11 cellular contexts compared by ENCODE assay signal in the genomic region with DNA sequence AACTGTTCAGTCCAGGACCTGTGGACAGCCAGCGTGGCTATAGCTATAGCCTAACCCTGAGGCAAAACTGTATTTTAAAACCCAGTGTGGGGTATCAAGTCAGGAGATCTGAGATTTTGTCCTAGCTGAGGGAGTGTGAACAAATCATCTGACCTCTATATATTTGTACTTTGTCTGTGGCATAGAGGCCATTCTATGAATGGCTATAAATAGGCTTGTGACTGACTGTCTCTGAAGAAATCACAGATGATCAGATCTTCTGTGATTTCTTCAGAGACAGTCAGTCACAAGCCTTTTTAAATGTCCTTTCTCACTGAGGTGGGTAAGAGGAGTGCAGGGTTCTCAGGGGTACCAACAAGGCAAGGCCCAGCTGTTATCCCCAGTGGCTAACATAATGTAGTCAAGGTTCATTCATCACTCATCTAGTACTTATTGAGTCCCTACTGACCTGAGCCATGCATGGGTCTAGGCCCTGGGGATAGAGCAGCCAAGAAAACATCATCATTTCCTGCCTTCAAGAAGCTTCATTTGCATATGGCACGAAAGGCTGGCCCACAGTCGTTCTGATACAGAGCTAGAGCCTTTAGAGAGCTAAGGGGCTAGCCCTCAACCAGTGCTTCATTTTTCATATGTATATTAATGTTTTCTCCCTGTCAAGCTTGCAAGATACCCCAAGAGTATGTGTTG. TPM values are rescaled to one million over a fixed set of nuclear protein-coding genes. Genes with fewer than 3 reads are reported as not detected.
A peak's percentile ranks its signal among the peaks of the same experiment; 100 is the strongest.
DNase-seq lines count a peak whose midpoint lies in the region; ATAC-seq, FAIRE-seq and TF ChIP-seq lines count a peak whose summit lies in the region.
"Had no signal": no experiment of that assay in that cellular context is flagged by ENCODE, and none has a peak within 500 bp of the region (broad histone marks: within the 10 kb centered on the region; RNA-seq: fewer than 3 reads in every experiment).

No MANE protein-coding gene starts in this region.

- H3K4me1 Mint-ChIP-seq in naive thymus-derived CD8-positive, alpha-beta T cell: no peaks in the 10 kb centered on the region
- H3K4me1 Mint-ChIP-seq in mesothelial cell of epicardium: peaks cover 4% of the 10 kb centered on the region

- H4K20me1 ChIP-seq in GM12878 (ENCODE audit: control insufficient read depth, insufficient read depth): no peaks in the 10 kb centered on the region

- H3K4me2 ChIP-seq in GM12878 (ENCODE audit: control insufficient read depth, insufficient read depth): no peak overlapping the region

- no peaks in the 10 kb centered on the region for H3K9me3 ChIP-seq in GM12878 (replicated peaks; ENCODE audit: control insufficient read depth, insufficient read depth, low read length)
- H3K9me3 ChIP-seq: SJCRH30 had no signal

- SMC1A ChIA-PET in GM12878 (lab: Charles Lee; ENCODE audit: uncharacterized antibody, unreplicated experiment): interaction anchor here (1.1 to 1.2 kb wide), 2 partner anchors 27 to 277 kb away, joined by 3 read pairs; no protein-coding TSS in a partner anchor

- no peaks in the 10 kb centered on the region for H3K27me3 ChIP-seq in GM12878 (replicated peaks in 1 of 2; ENCODE audit: control insufficient read depth in 2 of 2, insufficient read depth in 2 of 2, low read length in 1 of 2)
- H3K27me3 ChIP-seq: SJCRH30 had no signal

- no peaks in the 10 kb centered on the region for H3K36me3 ChIP-seq in GM12878 (ENCODE audit: control insufficient read depth in 2 of 2, insufficient read depth in 2 of 2, low read length in 1 of 2)
- H3K36me3 ChIP-seq: SJCRH30 had no signal

- 34% methylated on average over 3 of the region's 3 CpGs for WGBS in GM12878 (ENCODE audit: insufficient coverage, insufficient replicate concordance, low lambda C conversion rate, missing lambda C conversion rate)

- CTCF ChIA-PET in GM12878 (lab: Yijun Ruan, JAX): interaction anchor here (0.7 to 1.4 kb wide), 4 partner anchors 17 to 238 kb away, joined by 3 to 4 read pairs (median 3); no protein-coding TSS in a partner anchor

- RAD21 ChIA-PET in GM12878 (lab: Charles Lee; ENCODE audit: unreplicated experiment): interaction anchor here (1.1 kb wide), 1 partner anchor 28 kb away, joined by 3 read pairs; no protein-coding TSS in a partner anchor

- ATAC-seq in GM18511 (IDR thresholded peaks at IDR 0.05; ENCODE audit: unreplicated experiment): peak; percentile 85
- ATAC-seq in GM21367 (IDR thresholded peaks at IDR 0.05; ENCODE audit: unreplicated experiment): peak; percentile 85
- peak; percentile 88 for ATAC-seq in HG03103 (IDR thresholded peaks at IDR 0.05; ENCODE audit: low read depth, unreplicated experiment)
- peak; percentile 84 for ATAC-seq in GM12878
- ATAC-seq in naive thymus-derived CD8-positive, alpha-beta T cell: no peak

- in situ Hi-C loops in GM12878 (cut with MboI): no loop called here

- H3K9me3 Mint-ChIP-seq in naive thymus-derived CD8-positive, alpha-beta T cell: no peaks in the 10 kb centered on the region
- no peaks in the 10 kb centered on the region for H3K9me3 Mint-ChIP-seq in mesothelial cell of epicardium

- no peak overlapping the region for H3K27ac ChIP-seq in GM12878 (ENCODE audit: control insufficient read depth, insufficient read depth)
- H3K27ac ChIP-seq: SJCRH30 had no signal

- intact Hi-C loops in GM12878 (cut with micrococcal nuclease; ENCODE audit: unreplicated experiment): no loop called here

- H3K27me3 Mint-ChIP-seq in naive thymus-derived CD8-positive, alpha-beta T cell: peaks cover 0 to 3% (median 0%) of the 10 kb centered on the region in 5 donors
- no peaks in the 10 kb centered on the region for H3K27me3 Mint-ChIP-seq in mesothelial cell of epicardium (ENCODE audit: low read depth)

- H3K27ac Mint-ChIP-seq in naive thymus-derived CD8-positive, alpha-beta T cell: peak overlapping the region in 1 of 10 donors; percentile 15
- no peak overlapping the region for H3K27ac Mint-ChIP-seq in mesothelial cell of epicardium

- no peaks in the 10 kb centered on the region for H3K4me1 ChIP-seq in GM12878 (ENCODE audit: control insufficient read depth, insufficient read depth, low read length)

- POLR2A ChIA-PET in GM12878 (lab: Charles Lee): interaction anchor here (0.9 kb wide), 1 partner anchor 20 kb away, joined by 3 read pairs; no protein-coding TSS in a partner anchor
- POLR2A ChIA-PET in naive thymus-derived CD8-positive, alpha-beta T cell (lab: Charles Lee): interaction anchor here (0.6 kb wide), 1 partner anchor 26 kb away, joined by 3 read pairs; no protein-coding TSS in a partner anchor

- TF ChIP-seq EP300 in GM12878 (IDR thresholded peaks at IDR 0.05; ENCODE audit: borderline replicate concordance in 1 of 2, control insufficient read depth in 1 of 2, low read depth in 2 of 2, low read length in 2 of 2): no peak

- peak; percentile 68 for FAIRE-seq in GM12878 (lab: Jason Lieb, UNC)

- TF ChIP-seq CTCF in GM12878 (IDR thresholded peaks at IDR 0.05 in 2 of 3, conservative IDR thresholded peaks at IDR 0.05 in 1 of 3; ENCODE audit: control insufficient read depth in 2 of 3, extremely low read depth in 1 of 3, insufficient read depth in 1 of 3, low read depth in 3 of 3, low read length in 3 of 3) (no peak), mesothelial cell of epicardium (IDR thresholded peaks at IDR 0.05; ENCODE audit: unreplicated experiment) (no peak)

- no peak overlapping the region for H3K4me3 ChIP-seq in GM12878
- H3K4me3 ChIP-seq: SJCRH30 had no signal

- TF ChIP-seq RAD21 in GM12878 (IDR thresholded peaks at IDR 0.05; ENCODE audit: insufficient read depth, low read depth, low read length): no peak

- no peak for TF ChIP-seq POLR2A in GM12878 (IDR thresholded peaks at IDR 0.05; ENCODE audit: low read depth, low read length)

- BruUV-seq in GM12878 (replicated peaks; lab: Mats Ljungman, UMichigan): no TSS peak

- H3K9ac ChIP-seq in GM12878 (ENCODE audit: control insufficient read depth, insufficient read depth, low read length): no peak overlapping the region

- H3K4me3 Mint-ChIP-seq in naive thymus-derived CD8-positive, alpha-beta T cell: no peak overlapping the region
- no peak overlapping the region for H3K4me3 Mint-ChIP-seq in mesothelial cell of epicardium

- H3K79me2 ChIP-seq in GM12878 (ENCODE audit: control insufficient read depth, insufficient read depth, low read length): no peaks in the 10 kb centered on the region

- peaks cover 0 to 6% (median 0%) of the 10 kb centered on the region in 3 donors for H3K36me3 Mint-ChIP-seq in naive thymus-derived CD8-positive, alpha-beta T cell
- no peaks in the 10 kb centered on the region for H3K36me3 Mint-ChIP-seq in mesothelial cell of epicardium

- H2AFZ ChIP-seq in GM12878 (ENCODE audit: control insufficient read depth, low read depth, low read length): no peak overlapping the region

- DNase-seq in GM12878 (ENCODE audit: low read depth, low spot score) (no peak), Ammon's horn (ENCODE audit: low spot score) (no peak), mesothelial cell of epicardium (ENCODE audit: low spot score in 2 of 2, unreplicated experiment in 2 of 2) (no peak), hippocampal formation (lab: John Stamatoyannopoulos, UW) (no peak)
- no peak for DNase-seq in naive thymus-derived CD8-positive, alpha-beta T cell
- DNase-seq: activated CD8-positive, alpha-beta memory T cell treated with anti-CD3 and anti-CD28 coated beads, Interleukin-2, amount 50 U/mL, for 48 hours; stimulated activated naive CD4-positive, alpha-beta T cell treated with Interleukin-2 at 50 U/mL for 16 hours had no signal

TF ChIP-seq in GM12878, 131 proteins besides CTCF, POLR2A, EP300 and RAD21:
- TF ChIP-seq POU2F2 (IDR thresholded peaks at IDR 0.05; ENCODE audit: borderline replicate concordance, low read depth, low read length) (peak; percentile 81; the same call in 2 of the 3 replicates), ZNF24 (IDR thresholded peaks at IDR 0.05) (no peak)

RNA-seq across cellular contexts. Expression of a gene that starts 53.3 kb away (rescaled TPM):
- 60.0 and 68.9 TPM in 2 replicates for total RNA-seq in GM12878 (2013; cell fraction: nucleolus; rRNA removed)
- 17.8 and 23.4 TPM in 2 replicates for total RNA-seq in GM12878 (2014; rRNA removed)
- total RNA-seq in GM12878 (2014; rRNA removed; fragmentation: Illumina TruSeq; extraction: Trizol): 21.5 TPM in 2 replicates
- total RNA-seq in GM12878 (2021): 13.8 and 14.8 TPM in 2 replicates
- 12.8 TPM for polyA plus RNA-seq in GM12878 (2011; ENCODE audit: low read depth)
- 13.5 and 17.2 TPM in 2 replicates for polyA plus RNA-seq in GM12878 (2011; rRNA removed)
- 5.4 and 9.3 TPM in 2 replicates for polyA plus RNA-seq in GM12878 (2011; cell fraction: cytosol; rRNA removed)
- 12.0 and 17.3 TPM in 2 replicates for polyA plus RNA-seq in GM12878 (2011; cell fraction: nucleus; rRNA removed)
- polyA plus RNA-seq in GM12878 (2012): 16.9 and 22.4 TPM in 2 replicates
- polyA plus RNA-seq in GM12878 (2014; fragmentation: Illumina TruSeq; extraction: Trizol): 17.8 and 22.1 TPM in 2 replicates
- 1 to 10 TPM; 3.2 to 3.3 TPM for polyA plus RNA-seq in GM12878 (2014; fragmentation: Nextera tagmentation; extraction: Ambion mirVana)
- 7.6 and 9.3 TPM in 2 replicates for polyA plus RNA-seq in GM12878 (2014; rRNA removed)
- polyA plus RNA-seq in GM12878 (2016; fragmentation: Nextera tagmentation; extraction: Ambion mirVana): 1 to 10 TPM; 6.1 to 7.9 TPM
- polyA minus RNA-seq in GM12878 (2011; rRNA and poly(A)+ RNA removed): 17.3 and 21.8 TPM in 2 replicates
- polyA minus RNA-seq in GM12878 (2011; cell fraction: cytosol; rRNA and poly(A)+ RNA removed): 6.5 and 7.7 TPM in 2 replicates
- 41.8 and 42.7 TPM in 2 replicates for polyA minus RNA-seq in GM12878 (2011; cell fraction: nucleus; rRNA and poly(A)+ RNA removed)
- 10 to 100 TPM; 57.3 to 62.0 TPM for total RNA-seq in naive thymus-derived CD8-positive, alpha-beta T cell
- polyA plus RNA-seq in naive thymus-derived CD8-positive, alpha-beta T cell: 10 to 100 TPM in 1 of 3 donors, 1 to 10 TPM in 2; 4.2 to 20.9 (median 7.0) TPM
- total RNA-seq in mesothelial cell of epicardium: 25.6 to 28.5 TPM (median 27.2 TPM) in 3 replicates

Comparison
In these comparisons a context has a peak if more than half of its experiments do, and no peak if none do; other contexts are left out.
1. ATAC-seq: peak in GM18511 (single experiment), GM21367 (single experiment), HG03103 (single experiment) and GM12878 (single experiment); none in naive thymus-derived CD8-positive, alpha-beta T cell (0 of 2).